8 cellular contexts compared by ENCODE assay signal in genomic region chr14:92121670-92122350, GRCh38. TPM values are rescaled to one million over a fixed set of nuclear protein-coding genes. Genes with fewer than 3 reads are reported as not detected.
DNase-seq lines count a peak whose midpoint lies in the region; FAIRE-seq and TF ChIP-seq lines count a peak whose summit lies in the region.

Gene CPSF2 (plus strand): TSS chr14:92121969. CDS start chr14:92130985, 9,016 bp downstream.
Gene NDUFB1 (minus strand): TSS chr14:92121706. CDS start chr14:92117637, 4,069 bp downstream.

- H3K27me3 ChIP-seq in H7 (ENCODE audit: control insufficient read depth, insufficient read depth, low read length) (no peaks in the 10 kb centered on the region), Loucy (ENCODE audit: insufficient read depth, low read length, poor library complexity, severe bottlenecking) (no peaks in the 10 kb centered on the region), suprapubic skin (no peaks in the 10 kb centered on the region)

- no peak for FAIRE-seq in frontal cortex (lab: Jason Lieb, UNC)

- peak within 1 kb of the TSS; percentile 97 for H3K27ac ChIP-seq in suprapubic skin

- H3K36me3 ChIP-seq in H7 (replicated peaks; ENCODE audit: control insufficient read depth, insufficient read depth, low read length) (peaks cover 4% of the 10 kb centered on the region), Loucy (ENCODE audit: insufficient read depth, low read length) (no peaks in the 10 kb centered on the region), suprapubic skin (peaks cover 15% of the 10 kb centered on the region)

- H3F3A ChIP-seq in Loucy (ENCODE audit: low read depth) = no peaks in the 10 kb centered on the region

- H3K4me2 ChIP-seq in Loucy (ENCODE audit: low read depth, low read length, poor library complexity, severe bottlenecking) = peak within 1 kb of the TSS; percentile 83

- TF ChIP-seq EP300 in suprapubic skin (IDR thresholded peaks at IDR 0.05) = no peak

- intact Hi-C loops in activated naive CD4-positive, alpha-beta T cell treated with anti-CD3 and anti-CD28 coated beads for 36 hours (cut with micrococcal nuclease) = loop anchor here (1.0 to 5.0 kb wide), 4 partner anchors 16 to 672 kb away; partner anchors contain the start of genes ATXN3, GOLGA5 and TRIP11

- H3K27me3 Mint-ChIP-seq in activated naive CD4-positive, alpha-beta T cell treated with anti-CD3 and anti-CD28 coated beads for 36 hours (ENCODE audit: low read depth) = no peaks in the 10 kb centered on the region

- H3K9me3 ChIP-seq in Loucy (ENCODE audit: insufficient read depth, low read depth, low read length) = no peaks in the 10 kb centered on the region
- H3K9me3 ChIP-seq in suprapubic skin = no peaks in the 10 kb centered on the region

- peaks cover 66% of the 10 kb centered on the region for H3K79me2 ChIP-seq in Loucy (ENCODE audit: insufficient read depth, low read length)

- peak within 1 kb of the TSS; percentile 91 for H2AFZ ChIP-seq in Loucy (ENCODE audit: low read length)

- peak within 1 kb of the TSS; percentile 78 for H3K4me3 ChIP-seq in H7 (ENCODE audit: insufficient read depth, low read depth, low read length)
- peak within 1 kb of the TSS; percentile 85 for H3K4me3 ChIP-seq in Loucy (ENCODE audit: low read length, poor library complexity, severe bottlenecking)
- H3K4me3 ChIP-seq in suprapubic skin = peak within 1 kb of the TSS; percentile 99

- H3K9me3 Mint-ChIP-seq in activated naive CD4-positive, alpha-beta T cell treated with anti-CD3 and anti-CD28 coated beads for 36 hours = no peaks in the 10 kb centered on the region

- H4K20me1 ChIP-seq in Loucy (ENCODE audit: insufficient read depth, low read length, poor library complexity, severe bottlenecking) = no peaks in the 10 kb centered on the region

- H3K4me1 ChIP-seq in Loucy (ENCODE audit: insufficient read depth, low read length, poor library complexity, severe bottlenecking) (peaks cover 36% of the 10 kb centered on the region), suprapubic skin (peaks cover 41% of the 10 kb centered on the region)

- WGBS in suprapubic skin = under 1% methylated on average over 51 of the region's 55 CpGs

- H3K4me1 Mint-ChIP-seq in activated naive CD4-positive, alpha-beta T cell treated with anti-CD3 and anti-CD28 coated beads for 36 hours (ENCODE audit: low read depth) = peaks cover 41% of the 10 kb centered on the region

- DNase-seq in GDM1 (lab: John Stamatoyannopoulos, UW) (peak; percentile 68), H7 (peak; percentile 95), SK-N-DZ (ENCODE audit: low spot score) (peak; percentile 64), frontal cortex (ENCODE audit: low spot score in 2 of 2) (peak; percentile 79 to 89), nucleus accumbens (lab: John Stamatoyannopoulos, UW) (peak in 55 of 56 donors; percentile 37 to 95 (median 85)), suprapubic skin (ENCODE audit: low spot score in 2 of 2) (peak; percentile 89 to 95)
- peak; percentile 90 for DNase-seq in activated naive CD4-positive, alpha-beta T cell treated with anti-CD3 and anti-CD28 coated beads for 36 hours

- no peaks in the 10 kb centered on the region for H3K9me2 ChIP-seq in Loucy (replicated peaks; ENCODE audit: low read depth, low read length)

- CTCF ChIA-PET in activated naive CD4-positive, alpha-beta T cell treated with anti-CD3 and anti-CD28 coated beads for 36 hours (lab: Charles Lee) = interaction anchor here (0.6 to 7.0 kb wide), 9 partner anchors 10 to 621 kb away, joined by 3 to 96 read pairs (median 5); partner anchors contain the start of gene ATXN3

- H3K9ac ChIP-seq in Loucy (ENCODE audit: low read depth, low read length, poor library complexity, severe bottlenecking) = peak within 1 kb of the TSS; percentile 90

- H3K27ac Mint-ChIP-seq in activated naive CD4-positive, alpha-beta T cell treated with anti-CD3 and anti-CD28 coated beads for 36 hours = peak within 1 kb of the TSS; percentile 100

- H3K4me3 Mint-ChIP-seq in activated naive CD4-positive, alpha-beta T cell treated with anti-CD3 and anti-CD28 coated beads for 36 hours = peak within 1 kb of the TSS; percentile 99

- peaks cover 27% of the 10 kb centered on the region for H3K36me3 Mint-ChIP-seq in activated naive CD4-positive, alpha-beta T cell treated with anti-CD3 and anti-CD28 coated beads for 36 hours (ENCODE audit: low read depth)

- TF ChIP-seq POLR2A in suprapubic skin (IDR thresholded peaks at IDR 0.05) = peak in 1 of 2 donors; percentile 47

- no peak for TF ChIP-seq CTCF in Loucy (conservative IDR thresholded peaks at IDR 0.05; ENCODE audit: low read length)
- no peak for TF ChIP-seq CTCF in suprapubic skin (IDR thresholded peaks at IDR 0.05)

RNA-seq across cellular contexts. Expression of gene CPSF2, which starts in this region (rescaled TPM):
- 54.8 and 66.3 TPM in 2 replicates for total RNA-seq in H7 (2014; rRNA removed; shearing (Covaris generic))
- polyA plus RNA-seq in SK-N-DZ (2014; cell fraction: cytosol; rRNA removed) = 14.0 and 14.6 TPM in 2 replicates
- polyA plus RNA-seq in SK-N-DZ (2014; cell fraction: nucleus; rRNA removed) = 5.5 and 8.6 TPM in 2 replicates
- total RNA-seq in activated naive CD4-positive, alpha-beta T cell treated with anti-CD3 and anti-CD28 coated beads for 36 hours = 100 to 1,000 TPM; 103 to 115 TPM
- total RNA-seq in frontal cortex (18.3 TPM), suprapubic skin (10 to 100 TPM; 13.0 to 39.6 (median 32.3) TPM)

RNA-seq across cellular contexts. Expression of gene NDUFB1, which starts in this region (rescaled TPM):
- total RNA-seq in H7 (2014; rRNA removed; shearing (Covaris generic)) = 207 and 236 TPM in 2 replicates
- polyA plus RNA-seq in SK-N-DZ (2014; cell fraction: cytosol; rRNA removed) = 89.4 and 277 TPM in 2 replicates
- polyA plus RNA-seq in SK-N-DZ (2014; cell fraction: nucleus; rRNA removed) = 141 and 182 TPM in 2 replicates
- total RNA-seq in activated naive CD4-positive, alpha-beta T cell treated with anti-CD3 and anti-CD28 coated beads for 36 hours = 100 to 1,000 TPM; 111 to 114 TPM
- total RNA-seq in frontal cortex = 189 TPM
- total RNA-seq in suprapubic skin = 100 to 1,000 TPM; 140 to 234 (median 201) TPM

Comparison
In these comparisons a context has a peak if more than half of its experiments do, and no peak if none do; other contexts are left out.
1. Peak in every context shown above with its lines: DNase-seq, H3K4me3 ChIP-seq and H3K27ac ChIP-seq.